Comparison of ENCODE assay signal across 8 cellular contexts in the genomic region with DNA sequence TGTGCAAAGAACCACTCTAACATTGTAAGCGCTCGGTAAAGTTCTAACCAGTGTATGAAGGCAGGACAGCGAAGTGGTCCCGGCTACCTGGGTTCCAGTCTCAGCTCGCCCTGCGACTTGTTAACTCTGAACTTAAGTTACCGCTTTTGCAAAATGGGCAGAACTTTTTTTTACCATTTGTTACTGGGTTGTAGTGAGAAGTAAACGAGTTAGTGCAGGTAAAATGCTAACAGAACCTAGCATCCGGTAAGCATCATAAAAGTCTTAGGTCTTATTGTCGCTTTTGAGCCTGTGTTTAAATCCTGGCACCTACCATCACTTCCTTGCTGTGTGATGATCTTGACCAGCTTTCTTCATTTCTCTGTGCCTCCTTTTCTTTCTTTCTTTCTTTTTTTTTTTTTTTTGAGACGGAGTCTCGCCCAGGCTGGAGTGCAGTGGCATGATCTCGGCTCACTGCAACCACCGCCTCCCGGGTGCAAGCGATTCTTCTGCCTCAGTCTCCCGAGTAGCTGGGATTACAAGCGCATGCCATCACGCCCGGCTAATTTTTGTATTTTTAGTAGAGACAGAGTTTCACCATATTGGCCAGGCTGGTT. TPM values are rescaled to one million over a fixed set of nuclear protein-coding genes. Genes with fewer than 3 reads are reported as not detected.
DNase-seq lines count a peak whose midpoint lies in the region; ATAC-seq and TF ChIP-seq lines count a peak whose summit lies in the region.

No MANE protein-coding gene starts in this region.

- POLR2A ChIA-PET in AG04450 (lab: Yijun Ruan, JAX), result interaction anchor here (0.6 to 4.3 kb wide), 4 partner anchors 33 to 48 kb away, joined by 3 to 16 read pairs (median 8); partner anchors contain the start of genes IER2 and STX10

- no peak overlapping the region for H3K27ac ChIP-seq in AG04450 (ENCODE audit: low read depth, low read length)
- peak overlapping the region in 4 of 5 donors; percentile 5 to 85 (median 65) for H3K27ac ChIP-seq in adrenal gland
- H3K27ac ChIP-seq in layer of hippocampus (ENCODE audit: low read depth, low read length), result peak overlapping the region; percentile 73
- no peak overlapping the region for H3K27ac ChIP-seq in testis

- WGBS in adrenal gland, 4 donors, result 11 to 21% (median 17%) methylated on average over 20 of the region's 20 CpGs
- 14 to 15% methylated on average over 20 of the region's 20 CpGs for WGBS in testis, 2 donors

- H3K4me3 ChIP-seq in AG04450 (ENCODE audit: low read depth, low read length) (peak overlapping the region; percentile 98), adrenal gland (peak overlapping the region in 2 of 4 donors; percentile 96 to 97), testis (peak overlapping the region; percentile 34 to 98)

- H3K9me3 ChIP-seq in AG04450 (ENCODE audit: control insufficient read depth, insufficient read depth, low read length), result peaks cover 4% of the 10 kb centered on the region; the same call in 1 of the 2 replicates
- no peaks in the 10 kb centered on the region for H3K9me3 ChIP-seq in adrenal gland (replicated peaks in 1 of 3)
- no peaks in the 10 kb centered on the region for H3K9me3 ChIP-seq in testis

- intact Hi-C loops in adrenal gland (cut with DNase I) (no loop called here), testis (cut with DNase I; ENCODE audit: low total_unique reads) (loop anchor here (5.0 kb wide), 1 partner anchor 35 kb away; the partner anchor contains the start of genes IER2 and STX10)

- ATAC-seq in HG02678 (IDR thresholded peaks at IDR 0.05; ENCODE audit: unreplicated experiment), result peak; percentile 2
- ATAC-seq in GM18517 (IDR thresholded peaks at IDR 0.05; ENCODE audit: unreplicated experiment), result no peak

- H3K27me3 ChIP-seq in AG04450 (ENCODE audit: control insufficient read depth, insufficient read depth, low read length) (no peaks in the 10 kb centered on the region), adrenal gland (no peaks in the 10 kb centered on the region), layer of hippocampus (ENCODE audit: control insufficient read depth, insufficient read depth, low read length) (no peaks in the 10 kb centered on the region), testis (no peaks in the 10 kb centered on the region)

- DNase-seq in AG04450 (ENCODE audit: low read depth, low spot score) (no peak), adrenal gland (no peak), testis (no peak), T-helper 9 cell (no peak), GM03348 (ENCODE audit: low spot score) (no peak)

- TF ChIP-seq CTCF in AG04450 (IDR thresholded peaks at IDR 0.05; ENCODE audit: low read depth, low read length), result no peak
- no peak for TF ChIP-seq CTCF in adrenal gland (IDR thresholded peaks at IDR 0.05)
- no peak for TF ChIP-seq CTCF in testis (IDR thresholded peaks at IDR 0.05)

- H3K36me3 ChIP-seq in adrenal gland (replicated peaks in 1 of 2) (peaks cover 0 to 18% of the 10 kb centered on the region in 2 donors), testis (ENCODE audit: low read depth, missing control alignments) (no peaks in the 10 kb centered on the region)

- H3K4me1 ChIP-seq in adrenal gland (replicated peaks in 1 of 2) (peaks cover 32 to 46% of the 10 kb centered on the region in 2 donors), testis (peaks cover 26% of the 10 kb centered on the region)

- CTCF ChIA-PET in AG04450 (lab: Charles Lee), result interaction anchor here (0.6 to 1.4 kb wide), 3 partner anchors 16 to 152 kb away, joined by 3 to 12 read pairs (median 6); no protein-coding TSS in a partner anchor

- no peak for TF ChIP-seq POLR2A in adrenal gland (IDR thresholded peaks at IDR 0.05)
- TF ChIP-seq POLR2A in testis (IDR thresholded peaks at IDR 0.05), result no peak

RNA-seq across cellular contexts. Expression of gene TRMT1, which starts 0.7 kb away (rescaled TPM):
- 17.3 and 21.0 TPM in 2 replicates for polyA plus RNA-seq in AG04450 (2011; rRNA removed)
- 15.6 and 24.6 TPM in 2 replicates for polyA minus RNA-seq in AG04450 (2011; rRNA and poly(A)+ RNA removed)
- 10 to 100 TPM; 13.4 to 48.0 (median 35.4) TPM for total RNA-seq in adrenal gland
- polyA plus RNA-seq in adrenal gland, result 100 to 1,000 TPM in 2 of 3 donors, 10 to 100 TPM in 1; 15.5 to 229 (median 120) TPM
- total RNA-seq in testis, result 10 to 100 TPM; 44.8 to 50.0 TPM
- 35.9 TPM for polyA plus RNA-seq in testis (ENCODE audit: insufficient read depth, low read depth, low replicate concordance)

RNA-seq across cellular contexts. Expression of gene NACC1, which starts 0.8 kb away (rescaled TPM):
- polyA plus RNA-seq in AG04450 (2011; rRNA removed), result 43.4 and 76.4 TPM in 2 replicates
- polyA minus RNA-seq in AG04450 (2011; rRNA and poly(A)+ RNA removed), result 38.2 and 51.8 TPM in 2 replicates
- 10 to 100 TPM; 26.7 to 67.0 (median 48.0) TPM for total RNA-seq in adrenal gland
- polyA plus RNA-seq in adrenal gland, result 10 to 100 TPM; 12.4 to 47.7 (median 14.8) TPM
- total RNA-seq in testis, result 100 to 1,000 TPM in 1 of 2 donors, 10 to 100 TPM in 1; 75.9 to 102 TPM
- 38.2 TPM for polyA plus RNA-seq in testis (ENCODE audit: insufficient read depth, low read depth, low replicate concordance)

RNA-seq across cellular contexts. Expression of gene LYL1, which starts 14.6 kb away (rescaled TPM):
- polyA plus RNA-seq in AG04450 (2011; rRNA removed) (0.11 and 0.29 TPM in 2 replicates), adrenal gland (10 to 100 TPM in 1 of 3 donors, 1 to 10 TPM in 1, under 1 TPM in 1; 0.38 to 18.7 (median 7.9) TPM), testis (ENCODE audit: insufficient read depth, low read depth, low replicate concordance) (21.9 TPM)
- 0.14 and 0.17 TPM in 2 replicates for polyA minus RNA-seq in AG04450 (2011; rRNA and poly(A)+ RNA removed)
- total RNA-seq in adrenal gland (10 to 100 TPM in 5 of 8 donors, 1 to 10 TPM in 3; 4.3 to 22.5 (median 13.2) TPM), testis (10 to 100 TPM; 15.9 to 35.8 TPM)

RNA-seq across cellular contexts. Expression of gene STX10, which starts 32.9 kb away (rescaled TPM):
- polyA plus RNA-seq in AG04450 (2011; rRNA removed) (47.9 and 57.6 TPM in 2 replicates), adrenal gland (100 to 1,000 TPM in 2 of 3 donors, 10 to 100 TPM in 1; 16.0 to 182 (median 159) TPM), testis (ENCODE audit: insufficient read depth, low read depth, low replicate concordance) (18.1 TPM)
- polyA minus RNA-seq in AG04450 (2011; rRNA and poly(A)+ RNA removed), result 56.7 and 83.9 TPM in 2 replicates
- total RNA-seq in adrenal gland (10 to 100 TPM; 30.5 to 90.7 (median 65.0) TPM), testis (10 to 100 TPM; 27.2 to 37.6 TPM)

RNA-seq across cellular contexts. Expression of gene IER2, which starts 32.9 kb away (rescaled TPM):
- polyA plus RNA-seq in AG04450 (2011; rRNA removed) (15.3 and 21.3 TPM in 2 replicates), adrenal gland (100 to 1,000 TPM in 1 of 3 donors, 10 to 100 TPM in 1, 1 to 10 TPM in 1; 7.4 to 120 (median 97.1) TPM), testis (ENCODE audit: insufficient read depth, low read depth, low replicate concordance) (23.3 TPM)
- polyA minus RNA-seq in AG04450 (2011; rRNA and poly(A)+ RNA removed), result 8.1 and 10.7 TPM in 2 replicates
- total RNA-seq in adrenal gland (100 to 1,000 TPM in 2 of 8 donors, 10 to 100 TPM in 6; 36.4 to 121 (median 61.8) TPM), testis (10 to 100 TPM; 18.1 to 29.4 TPM)

Comparison
In these comparisons a context has a peak if more than half of its experiments do, and no peak if none do; other contexts are left out.
1. H3K27ac ChIP-seq: peak in adrenal gland (4 of 5) and layer of hippocampus (single experiment); none in AG04450 (single experiment) and testis (0 of 2).